9 cellular contexts compared by ENCODE assay signal in genomic region chr18:46155652-46156051, GRCh38. TPM values are rescaled to one million over a fixed set of nuclear protein-coding genes. Genes with fewer than 3 reads are reported as not detected.
A peak's percentile ranks its signal among the peaks of the same experiment; 100 is the strongest.
DNase-seq lines count a peak whose midpoint lies in the region; ATAC-seq and TF ChIP-seq lines count a peak whose summit lies in the region.
"Had no signal": no experiment of that assay in that cellular context is flagged by ENCODE, and none has a peak within 500 bp of the region (broad histone marks: within the 10 kb centered on the region; RNA-seq: fewer than 3 reads in every experiment).

No MANE protein-coding gene starts in this region.

- in situ Hi-C loops in mammary epithelial cell (cut with MboI; ENCODE audit: low sequenced_read_pairs in 2 of 2): no loop called here

- 0% methylated on average over 2 of the region's 2 CpGs for WGBS in mammary epithelial cell (ENCODE audit: low coverage, missing lambda C conversion rate)

- no peaks in the 10 kb centered on the region for H3K79me2 ChIP-seq in mammary epithelial cell (ENCODE audit: insufficient read depth, low read length)

- DNase-seq in Calu3 (peak; percentile 67), mammary epithelial cell (peak; percentile 88), retinal pigment epithelial cell (ENCODE audit: low read depth) (peak; percentile 44), NCI-H1436 (lab: John Stamatoyannopoulos, UW) (no peak), AML-193 (lab: John Stamatoyannopoulos, UW) (no peak), NCI-H2081 (lab: John Stamatoyannopoulos, UW) (no peak)
- DNase-seq: NCI-H510A treated with DMSO at 0.1 percent for 48 hours had no signal

- no peaks in the 10 kb centered on the region for H3K36me3 ChIP-seq in mammary epithelial cell (ENCODE audit: insufficient read depth, low read length)

- intact Hi-C loops in Calu3 (cut with micrococcal nuclease; ENCODE audit: unreplicated experiment): no loop called here
- intact Hi-C loops in mammary epithelial cell (cut with micrococcal nuclease): loop anchor here (5.0 kb wide), 1 partner anchor 107 kb away; no protein-coding TSS in a partner anchor

- no peaks in the 10 kb centered on the region for H3K27me3 Mint-ChIP-seq in Calu3 (ENCODE audit: unreplicated experiment)

- ATAC-seq in SK-N-SH treated with all-trans-retinoic acid at 6 μM for 48 hours: peak; percentile 78
- no peak for ATAC-seq in HG03565 (IDR thresholded peaks at IDR 0.05; ENCODE audit: unreplicated experiment)

- no peaks in the 10 kb centered on the region for H4K20me1 ChIP-seq in mammary epithelial cell (ENCODE audit: insufficient read depth, low read length)

- H3K4me3 Mint-ChIP-seq in Calu3 (ENCODE audit: low read depth, unreplicated experiment): no peak overlapping the region

- H3K4me3 ChIP-seq in mammary epithelial cell (replicated peaks in 1 of 3; ENCODE audit: insufficient read depth in 1 of 3, low read depth in 2 of 3, low read length in 3 of 3): no peak overlapping the region
- no peak overlapping the region for H3K4me3 ChIP-seq in retinal pigment epithelial cell (ENCODE audit: low read length)

- TF ChIP-seq CTCF in Calu3 (IDR thresholded peaks at IDR 0.05; ENCODE audit: unreplicated experiment) (no peak), mammary epithelial cell (conservative IDR thresholded peaks at IDR 0.05 in 1 of 2, IDR thresholded peaks at IDR 0.05 in 1 of 2; ENCODE audit: extremely low read depth in 1 of 2, insufficient read depth in 1 of 2, low read depth in 1 of 2, low read length in 2 of 2) (no peak), retinal pigment epithelial cell (conservative IDR thresholded peaks at IDR 0.05; ENCODE audit: low read depth, low read length) (no peak)

- H3K27ac Mint-ChIP-seq in Calu3 (ENCODE audit: unreplicated experiment): peak overlapping the region; percentile 90

- dilution Hi-C loops in mammary epithelial cell (cut with HindIII; ENCODE audit: low sequenced_read_pairs): no loop called here

- H3K9ac ChIP-seq in mammary epithelial cell (ENCODE audit: insufficient read depth, low read length): peak overlapping the region; percentile 30

- CTCF ChIA-PET in Calu3 (lab: Charles Lee) (interaction anchor here (0.5 to 1.2 kb wide), 10 partner anchors 8 to 502 kb away, joined by 3 to 20 read pairs (median 3); partner anchors contain the start of gene LOXHD1), mammary epithelial cell (lab: Charles Lee; ENCODE audit: low non-redundant PET) (interaction anchor here (1.0 to 1.3 kb wide), 2 partner anchors 18 to 502 kb away, joined by 4 to 13 read pairs; a partner anchor contains a TSS)

- H3K9me3 Mint-ChIP-seq in Calu3 (ENCODE audit: low read depth, unreplicated experiment): no peaks in the 10 kb centered on the region

- peak overlapping the region; percentile 78 for H3K27ac ChIP-seq in mammary epithelial cell (ENCODE audit: insufficient read depth, low read depth, low read length)

- H3K9me3 ChIP-seq in mammary epithelial cell (replicated peaks; ENCODE audit: insufficient read depth, low read length): no peaks in the 10 kb centered on the region

- H2AFZ ChIP-seq in mammary epithelial cell (ENCODE audit: low read depth, low read length): peak overlapping the region; percentile 1

- peak overlapping the region; percentile 59 for H3K4me2 ChIP-seq in mammary epithelial cell (ENCODE audit: insufficient read depth, low read depth, low read length)

- peaks cover 73% of the 10 kb centered on the region for H3K4me1 ChIP-seq in mammary epithelial cell (ENCODE audit: insufficient read depth, low read length)

- no peaks in the 10 kb centered on the region for H3K27me3 ChIP-seq in mammary epithelial cell (ENCODE audit: insufficient read depth, low read length)

- no TSS peak for BruUV-seq in Calu3 (replicated peaks; lab: Mats Ljungman, UMichigan)
- no TSS peak for BruUV-seq in mammary epithelial cell (replicated peaks; lab: Mats Ljungman, UMichigan)

- peaks cover 4% of the 10 kb centered on the region for H3K36me3 Mint-ChIP-seq in Calu3 (ENCODE audit: insufficient read depth, unreplicated experiment)

- peaks cover 81% of the 10 kb centered on the region for H3K4me1 Mint-ChIP-seq in Calu3 (ENCODE audit: low read depth, unreplicated experiment)

TF ChIP-seq in SK-N-SH treated with all-trans-retinoic acid at 6 μM for 48 hours, 23 proteins besides CTCF, POLR2A, EP300 and RAD21:
- no peak for TF ChIP-seq ZNF565 (CRISPR knock-in tag; conservative IDR thresholded peaks at IDR 0.05; ENCODE audit: low read depth)
- no peak for TF ChIP-seq CSDC2 (CRISPR knock-in tag; IDR thresholded peaks at IDR 0.05)
- TF ChIP-seq ZNF70 (CRISPR knock-in tag; IDR thresholded peaks at IDR 0.05): no peak
- TF ChIP-seq ZFP3 (CRISPR knock-in tag; IDR thresholded peaks at IDR 0.05): no peak
- no peak for TF ChIP-seq ESRRG (CRISPR knock-in tag; IDR thresholded peaks at IDR 0.05)
- TF ChIP-seq ZC3H10 (CRISPR knock-in tag; IDR thresholded peaks at IDR 0.05): no peak
- no peak for TF ChIP-seq CREB5 (CRISPR knock-in tag; IDR thresholded peaks at IDR 0.05; ENCODE audit: low read depth)
- no peak for TF ChIP-seq ZNF8 (CRISPR knock-in tag; IDR thresholded peaks at IDR 0.05)
- TF ChIP-seq GLIS3 (CRISPR knock-in tag; IDR thresholded peaks at IDR 0.05): no peak
- no peak for TF ChIP-seq CSRNP3 (CRISPR knock-in tag; IDR thresholded peaks at IDR 0.05)
- no peak for TF ChIP-seq PPARA (CRISPR knock-in tag; IDR thresholded peaks at IDR 0.05; ENCODE audit: borderline replicate concordance)
- TF ChIP-seq OSR1 (CRISPR knock-in tag; IDR thresholded peaks at IDR 0.05): no peak
TF ChIP-seq in SK-N-SH treated with all-trans-retinoic acid at 6 μM for 48 hours: peak in this region for 0.

RNA-seq across cellular contexts. Expression of gene HAUS1, which starts 51.5 kb away (rescaled TPM):
- total RNA-seq in Calu3 (2022) (33.5 and 35.7 TPM in 2 replicates), mammary epithelial cell (10 to 100 TPM; 12.3 to 26.3 TPM)
- polyA plus RNA-seq in mammary epithelial cell: 47.8 TPM
- 25.0 TPM for polyA minus RNA-seq in mammary epithelial cell

RNA-seq across cellular contexts. Expression of gene ATP5F1A, which starts 57.6 kb away (rescaled TPM):
- total RNA-seq in Calu3 (2022) (358 and 374 TPM in 2 replicates), mammary epithelial cell (100 to 1,000 TPM; 345 to 516 TPM)
- 569 TPM for polyA plus RNA-seq in mammary epithelial cell
- 555 TPM for polyA minus RNA-seq in mammary epithelial cell

Comparison
In these comparisons a context has a peak if more than half of its experiments do, and no peak if none do; other contexts are left out.
1. DNase-seq: peak in Calu3 (single experiment), mammary epithelial cell (single experiment) and retinal pigment epithelial cell (single experiment); none in NCI-H1436 (single experiment), AML-193 (0 of 2) and NCI-H2081 (0 of 2).